ENCODE assay signal across 8 cellular contexts in the genomic region with DNA sequence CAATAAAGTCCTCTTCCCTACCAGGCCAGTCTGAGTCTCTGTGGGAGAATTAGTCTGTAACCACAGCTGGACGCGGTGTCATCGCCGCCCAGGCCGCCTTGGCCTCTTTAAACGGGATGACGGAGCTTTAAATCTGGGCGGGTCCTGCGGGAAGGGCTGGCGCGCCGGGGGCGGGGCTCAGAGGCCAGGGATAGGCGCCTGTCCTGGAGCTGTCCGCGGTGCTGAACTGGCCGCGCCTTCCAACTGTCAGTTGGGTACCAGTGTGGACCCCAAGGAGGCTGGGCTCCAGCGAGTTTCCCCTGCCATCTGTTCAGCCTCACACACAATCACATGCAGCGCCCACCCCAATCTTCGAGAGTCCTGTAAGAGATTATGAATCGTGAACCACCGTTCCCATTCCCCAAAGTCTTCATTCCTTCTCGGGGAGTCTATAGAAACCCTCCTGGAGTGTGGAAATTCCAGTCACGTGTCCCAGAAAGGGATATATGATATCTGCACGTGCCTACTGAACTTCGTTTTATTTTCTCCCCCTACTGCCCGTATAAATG.
A peak's percentile ranks its signal among the peaks of the same experiment; 100 is the strongest.
DNase-seq lines count a peak whose midpoint lies in the region; ATAC-seq lines count a peak whose summit lies in the region.

No MANE protein-coding gene starts in this region.

- no peak for ATAC-seq in HG03039 (IDR thresholded peaks at IDR 0.05; ENCODE audit: unreplicated experiment)

- DNase-seq in activated T-cell treated with anti-CD3 and anti-CD28 coated beads for 1 hour (ENCODE audit: low read depth): peak; percentile 63
- DNase-seq in activated T-cell treated with anti-CD3 and anti-CD28 coated beads for 4 hours: no peak
- peak; percentile 57 for DNase-seq in NCI-H82 treated with DMSO at 0.1 percent for 48 hours (lab: John Stamatoyannopoulos, UW; ENCODE audit: unreplicated experiment)
- peak; percentile 90 for DNase-seq in activated CD8-positive, alpha-beta memory T cell treated with anti-CD3 and anti-CD28 coated beads for 24 hours
- DNase-seq in effector memory CD4-positive, alpha-beta T cell: peak; percentile 48 to 66 (median 53)
- peak; percentile 79 for DNase-seq in medulla oblongata (ENCODE audit: extremely low spot score)
- DNase-seq in stimulated activated CD8-positive, alpha-beta memory T cell treated with anti-CD3 and anti-CD28 coated beads, Interleukin-7, amount 100 ng/mL, for 48 hours (ENCODE audit: extremely low read depth in 1 of 2, low read depth in 1 of 2): peak; percentile 64 to 77

- H3K27ac ChIP-seq in effector memory CD4-positive, alpha-beta T cell (ENCODE audit: insufficient read depth, low read length, poor library complexity, severe bottlenecking): no peak overlapping the region

- H3K4me3 ChIP-seq in effector memory CD4-positive, alpha-beta T cell (ENCODE audit: insufficient read depth, low read depth, low read length, poor library complexity, severe bottlenecking): no peak overlapping the region

- H3K4me1 ChIP-seq in effector memory CD4-positive, alpha-beta T cell (ENCODE audit: control insufficient read depth, insufficient read depth, low read length, poor library complexity, severe bottlenecking): peaks cover 4% of the 10 kb centered on the region

- H3K36me3 ChIP-seq in effector memory CD4-positive, alpha-beta T cell (ENCODE audit: control insufficient read depth, insufficient read depth, low read length): no peaks in the 10 kb centered on the region

- peaks cover 12% of the 10 kb centered on the region for H3K27me3 ChIP-seq in effector memory CD4-positive, alpha-beta T cell (replicated peaks; ENCODE audit: control insufficient read depth, insufficient read depth, low read length, poor library complexity, severe bottlenecking)

- H3K9me3 ChIP-seq in effector memory CD4-positive, alpha-beta T cell (ENCODE audit: control insufficient read depth, low read length): no peaks in the 10 kb centered on the region
